ENCODE assay signal across 17 cellular contexts in genomic region chr11:17197431-17197898, GRCh38. TPM values are rescaled to one million over a fixed set of nuclear protein-coding genes. Genes with fewer than 3 reads are reported as not detected.
DNase-seq lines count a peak whose midpoint lies in the region; ATAC-seq, FAIRE-seq and TF ChIP-seq lines count a peak whose summit lies in the region.
"Had no signal": no experiment of that assay in that cellular context is flagged by ENCODE, and none has a peak within 500 bp of the region (broad histone marks: within the 10 kb centered on the region; RNA-seq: fewer than 3 reads in every experiment).

No MANE protein-coding gene starts in this region.

- peaks cover 18% of the 10 kb centered on the region for H3K4me1 ChIP-seq in PC-9 (replicated peaks; ENCODE audit: insufficient read depth)
- H3K4me1 ChIP-seq in fibroblast of lung (ENCODE audit: control insufficient read depth, extremely low read depth, insufficient read depth, low read length) = no peaks in the 10 kb centered on the region
- H3K4me1 ChIP-seq in pancreas = peaks cover 0 to 11% (median 9%) of the 10 kb centered on the region in 3 donors
- H3K4me1 ChIP-seq: HAP-1 had no signal

- POLR2A ChIA-PET in PC-9 (lab: Charles Lee; ENCODE audit: unreplicated experiment) = interaction anchor here (0.6 kb wide), 1 partner anchor 95 kb away, joined by 4 read pairs; no protein-coding TSS in a partner anchor

- TF ChIP-seq CTCF in PC-9 (conservative IDR thresholded peaks at IDR 0.05) (no peak), fibroblast of lung (conservative IDR thresholded peaks at IDR 0.05 in 1 of 2, IDR thresholded peaks at IDR 0.05 in 1 of 2; ENCODE audit: low read depth in 1 of 2, low read length in 2 of 2) (no peak), pancreas (IDR thresholded peaks at IDR 0.05) (no peak)

- H3K4me2 ChIP-seq in PC-9 (peak overlapping the region; percentile 68), fibroblast of lung (ENCODE audit: extremely low read depth, insufficient read depth, low read length) (no peak overlapping the region)

- no peaks in the 10 kb centered on the region for H3K27me3 ChIP-seq in PC-9 (ENCODE audit: insufficient read depth, low read depth)
- H3K27me3 ChIP-seq in fibroblast of lung (ENCODE audit: control insufficient read depth, insufficient read depth, low read length) = no peaks in the 10 kb centered on the region
- no peaks in the 10 kb centered on the region for H3K27me3 ChIP-seq in pancreas

- FAIRE-seq in pancreas (lab: Jason Lieb, UNC) = no peak

- H3K4me3 ChIP-seq in PC-9 = peak overlapping the region; percentile 13; the same call in 1 of the 2 replicates
- H3K4me3 ChIP-seq in fibroblast of lung (replicated peaks in 1 of 4; ENCODE audit: control extremely low read depth in 1 of 4, insufficient read depth in 1 of 4, low read depth in 3 of 4, low read length in 4 of 4) = no peak overlapping the region
- H3K4me3 ChIP-seq in pancreas = no peak overlapping the region
- H3K4me3 ChIP-seq: HAP-1 had no signal

- H3K27ac ChIP-seq in PC-9 (no peak overlapping the region), fibroblast of lung (ENCODE audit: insufficient read depth, low read length) (no peak overlapping the region), pancreas (no peak overlapping the region)
- H3K27ac ChIP-seq: C4-2B, HL-60, WERI-Rb-1 had no signal

- DNase-seq in ELR (ENCODE audit: low read depth) (peak; percentile 71), PC-9 (peak in 1 of 2 experiments; percentile 62), fibroblast of lung (ENCODE audit: low read depth in 2 of 2) (peak; percentile 23 to 46), pancreas (no peak), hypothalamus (lab: John Stamatoyannopoulos, UW) (no peak), NCI-H146 (lab: John Stamatoyannopoulos, UW) (no peak), NCI-H2196 treated with DMSO at 0.1 percent for 48 hours (lab: John Stamatoyannopoulos, UW; ENCODE audit: unreplicated experiment) (no peak)
- DNase-seq: activated naive CD4-positive, alpha-beta T cell; endodermal cell; glutamatergic neuron; left cardiac atrium; naive B cell; WERI-Rb-1 had no signal

- H3K9ac ChIP-seq in fibroblast of lung (ENCODE audit: insufficient read depth, low read length) = no peak overlapping the region

- H4K20me1 ChIP-seq in PC-9 (ENCODE audit: insufficient read depth) (peaks cover 5% of the 10 kb centered on the region; the same call in 1 of the 2 replicates), fibroblast of lung (ENCODE audit: control insufficient read depth, extremely low read depth, insufficient read depth, low read length) (no peaks in the 10 kb centered on the region)

- H3K9me2 ChIP-seq in PC-9 (ENCODE audit: insufficient read depth) = no peaks in the 10 kb centered on the region

- intact Hi-C loops in PC-9 (cut with micrococcal nuclease; ENCODE audit: unreplicated experiment) (no loop called here), pancreas (cut with DNase I) (no loop called here)

- H2AFZ ChIP-seq in PC-9 = no peak overlapping the region
- H2AFZ ChIP-seq in fibroblast of lung (ENCODE audit: low read length) = no peak overlapping the region

- H3K9me3 ChIP-seq in PC-9 (ENCODE audit: insufficient read depth, low read depth) = no peaks in the 10 kb centered on the region
- H3K9me3 ChIP-seq in fibroblast of lung (ENCODE audit: control insufficient read depth, insufficient read depth, low read depth, low read length) = no peaks in the 10 kb centered on the region
- H3K9me3 ChIP-seq in pancreas = no peaks in the 10 kb centered on the region
- H3K9me3 ChIP-seq: HAP-1 had no signal

- no peaks in the 10 kb centered on the region for H3F3A ChIP-seq in PC-9 (ENCODE audit: insufficient read depth, low read depth)

- H3K79me2 ChIP-seq in PC-9 (ENCODE audit: low read depth) = peaks cover 67% of the 10 kb centered on the region
- H3K79me2 ChIP-seq in fibroblast of lung (ENCODE audit: control insufficient read depth, insufficient read depth, low read length) = peaks cover 20% of the 10 kb centered on the region

- H3K36me3 ChIP-seq in PC-9 (ENCODE audit: low read depth) = no peaks in the 10 kb centered on the region; the same call in 1 of the 2 replicates
- peaks cover 4% of the 10 kb centered on the region for H3K36me3 ChIP-seq in fibroblast of lung (ENCODE audit: control insufficient read depth, insufficient read depth, low read length)
- H3K36me3 ChIP-seq in pancreas = peaks cover 0 to 6% (median 0%) of the 10 kb centered on the region in 3 donors

- ATAC-seq in pancreas (peak; percentile 38 to 65 (median 58)), HG02623 (IDR thresholded peaks at IDR 0.05; ENCODE audit: unreplicated experiment) (no peak)
- ATAC-seq: left cardiac atrium had no signal

- CTCF ChIA-PET in PC-9 (lab: Charles Lee) = no interaction called here

- BruUV-seq in PC-9 (replicated peaks; lab: Mats Ljungman, UMichigan) = no TSS peak

RNA-seq across cellular contexts. Expression of gene PIK3C2A, which starts 10.3 kb away (rescaled TPM):
- total RNA-seq in PC-9 (2021) = 53.8 and 70.7 TPM in 2 replicates
- total RNA-seq in fibroblast of lung = 38.0 and 39.8 TPM in 2 replicates
- 32.5 and 45.4 TPM in 2 replicates for polyA plus RNA-seq in fibroblast of lung
- polyA plus RNA-seq in fibroblast of lung (2012) = 14.0 and 19.1 TPM in 2 replicates
- 2.7 and 2.8 TPM in 2 replicates for polyA minus RNA-seq in fibroblast of lung (ENCODE audit: low replicate concordance)
- total RNA-seq in pancreas = 10 to 100 TPM; 17.3 to 33.2 (median 23.6) TPM
- polyA plus RNA-seq in pancreas = 1 to 10 TPM; 5.4 to 9.1 TPM

Comparison
In these comparisons a context has a peak if more than half of its experiments do, and no peak if none do; other contexts are left out.
1. DNase-seq: peak in ELR (single experiment) and fibroblast of lung (2 of 2); none in pancreas (0 of 6), hypothalamus (0 of 51), NCI-H146 (single experiment) and NCI-H2196 treated with DMSO at 0.1 percent for 48 hours (single experiment).